Comparison of ENCODE assay signal across 8 cellular contexts in the genomic region with DNA sequence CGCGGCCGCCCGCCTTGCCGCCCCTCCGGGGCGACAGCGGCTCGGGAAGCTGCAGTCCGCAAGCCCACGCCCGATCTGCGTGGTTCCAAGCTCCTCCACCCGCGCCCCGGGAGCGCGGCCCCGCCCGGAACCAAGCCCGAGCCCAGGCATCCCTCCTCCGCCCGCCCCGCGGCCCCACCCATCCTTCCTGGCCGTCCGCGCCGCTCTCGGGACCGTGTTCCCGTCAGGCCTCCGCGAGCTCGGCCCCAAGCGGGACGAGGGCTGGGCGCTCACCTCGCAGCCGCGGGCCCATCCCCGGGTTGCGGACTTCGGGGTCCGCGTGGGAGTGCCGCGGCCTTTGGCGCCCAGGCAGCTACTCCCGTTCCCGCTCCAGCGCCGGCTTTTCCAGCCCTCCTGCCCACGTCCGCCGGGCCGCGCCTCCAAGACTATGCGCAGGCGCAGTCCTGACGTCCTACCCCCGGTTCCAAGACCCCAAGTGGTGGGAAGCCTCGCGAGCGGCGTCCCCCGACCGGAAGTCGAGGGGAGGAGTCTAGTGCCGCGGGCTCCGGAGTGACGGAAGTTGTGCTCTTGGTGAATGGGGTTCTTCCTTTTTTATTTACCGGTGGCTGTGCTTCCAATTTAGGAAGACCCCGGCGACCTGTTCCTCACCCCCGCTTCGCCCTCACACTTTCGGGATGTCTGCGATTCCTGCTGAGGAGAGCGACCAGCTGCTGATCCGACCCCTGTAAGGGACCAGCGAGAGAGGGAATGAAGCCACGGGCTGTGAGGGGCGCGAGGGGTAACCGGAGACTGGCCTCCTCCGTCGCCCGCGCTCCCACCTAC. TPM values are rescaled to one million over a fixed set of nuclear protein-coding genes. Genes with fewer than 3 reads are reported as not detected.
A peak's percentile ranks its signal among the peaks of the same experiment; 100 is the strongest.
DNase-seq lines count a peak whose midpoint lies in the region; ATAC-seq, FAIRE-seq and TF ChIP-seq lines count a peak whose summit lies in the region.

A gene (plus strand): TSS at position 555 of the 822 bp plus-strand sequence. CDS start 120 bp downstream, at position 675.
A gene with protein sequence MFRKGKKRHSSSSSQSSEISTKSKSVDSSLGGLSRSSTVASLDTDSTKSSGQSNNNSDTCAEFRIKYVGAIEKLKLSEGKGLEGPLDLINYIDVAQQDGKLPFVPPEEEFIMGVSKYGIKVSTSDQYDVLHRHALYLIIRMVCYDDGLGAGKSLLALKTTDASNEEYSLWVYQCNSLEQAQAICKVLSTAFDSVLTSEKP (minus strand): TSS at position 429 of the 822 bp plus-strand sequence. CDS start 4,831 bp downstream, outside the sequence.

- DNase-seq in GM12864 (ENCODE audit: low read depth), result peak; percentile 91
- peak; percentile 99 to 100 (median 100) for DNase-seq in NCI-H1417 (lab: John Stamatoyannopoulos, UW)
- peak; percentile 93 to 95 for DNase-seq in SW 1271 (lab: John Stamatoyannopoulos, UW)
- DNase-seq in activated naive CD8-positive, alpha-beta T cell treated with anti-CD3 and anti-CD28 coated beads, Interleukin-2, amount 50 U/mL, for 16 hours (ENCODE audit: low read depth, low spot score), result peak; percentile 94
- peak; percentile 98 for DNase-seq in Right ventricle myocardium inferior (ENCODE audit: missing footprints)
- DNase-seq in pancreas, result peak; percentile 95 to 100 (median 98)
- peak; percentile 96 to 98 for DNase-seq in tibial artery

- no peak for FAIRE-seq in pancreas (lab: Jason Lieb, UNC)

- peak within 1 kb of the TSS; percentile 91 for H3K4me3 ChIP-seq in GM12864 (ENCODE audit: low read depth, low read length)
- peak within 1 kb of the TSS; percentile 76 to 93 (median 88) for H3K4me3 ChIP-seq in pancreas
- H3K4me3 ChIP-seq in tibial artery, result peak within 1 kb of the TSS; percentile 85

- no peak for TF ChIP-seq CTCF in GM12864 (IDR thresholded peaks at IDR 0.05; ENCODE audit: low read depth, low read length, missing control alignments)
- no peak for TF ChIP-seq CTCF in pancreas (IDR thresholded peaks at IDR 0.05)
- no peak for TF ChIP-seq CTCF in tibial artery (IDR thresholded peaks at IDR 0.05)

- no peaks in the 10 kb centered on the region for H3K9me3 ChIP-seq in pancreas
- H3K9me3 ChIP-seq in tibial artery, result no peaks in the 10 kb centered on the region

- H3K27me3 ChIP-seq in pancreas (no peaks in the 10 kb centered on the region), tibial artery (no peaks in the 10 kb centered on the region)

- 0% methylated on average over 52 to 91 of the region's 91 CpGs for WGBS in pancreas, 2 donors

- H3K36me3 ChIP-seq in pancreas, result no peaks in the 10 kb centered on the region
- no peaks in the 10 kb centered on the region for H3K36me3 ChIP-seq in tibial artery

- H3K4me1 ChIP-seq in pancreas (peaks cover 6 to 11% (median 6%) of the 10 kb centered on the region in 3 donors), tibial artery (peaks cover 0 to 38% (median 37%) of the 10 kb centered on the region in 4 donors)

- ATAC-seq in HG02759 (IDR thresholded peaks at IDR 0.05; ENCODE audit: unreplicated experiment) (peak; percentile 83), Right ventricle myocardium inferior (peak; percentile 97), pancreas (peak; percentile 94 to 99 (median 97))

- peak within 1 kb of the TSS; percentile 51 to 78 (median 64) for H3K27ac ChIP-seq in pancreas
- peak within 1 kb of the TSS; percentile 89 for H3K27ac ChIP-seq in tibial artery

- intact Hi-C loops in Right ventricle myocardium inferior (cut with DNase I), result loop anchor here (2.0 kb wide), 1 partner anchor 217 kb away; a partner anchor contains a TSS
- intact Hi-C loops in pancreas (cut with DNase I), result no loop called here
- intact Hi-C loops in tibial artery (cut with DNase I; ENCODE audit: low total_unique reads), result loop anchor here (10.0 kb wide), 1 partner anchor 211 kb away; a partner anchor contains a TSS

RNA-seq across cellular contexts. Expression of the first gene that starts in this region (rescaled TPM):
- 16.5 TPM for total RNA-seq in Right ventricle myocardium inferior
- total RNA-seq in pancreas, result 10 to 100 TPM in 4 of 6 donors, 1 to 10 TPM in 2; 7.0 to 13.2 (median 11.6) TPM
- polyA plus RNA-seq in pancreas, result 10 to 100 TPM in 1 of 2 donors, 1 to 10 TPM in 1; 5.7 to 10.6 TPM

RNA-seq across cellular contexts. Expression of the second gene that starts in this region (rescaled TPM):
- total RNA-seq in Right ventricle myocardium inferior (93.1 TPM), pancreas (10 to 100 TPM; 10.8 to 30.6 (median 18.9) TPM)
- 10 to 100 TPM; 27.2 to 55.4 TPM for polyA plus RNA-seq in pancreas

Comparison
In these comparisons a context has a peak if more than half of its experiments do, and no peak if none do; other contexts are left out.
1. Peak in every context shown above with its lines: DNase-seq, ATAC-seq, H3K4me3 ChIP-seq and H3K27ac ChIP-seq.
2. intact Hi-C loops: an anchor here in Right ventricle myocardium inferior (2.0 kb wide) and tibial artery (10.0 kb wide); none called in pancreas.